Comparison of ENCODE assay signal across 8 cellular contexts in genomic region chr19:4066176-4066606, GRCh38. TPM values are rescaled to one million over a fixed set of nuclear protein-coding genes. Genes with fewer than 3 reads are reported as not detected.
DNase-seq lines count a peak whose midpoint lies in the region; ATAC-seq and TF ChIP-seq lines count a peak whose summit lies in the region.

No MANE protein-coding gene starts in this region.

- peak overlapping the region; percentile 69 for H3K4me3 Mint-ChIP-seq in activated CD4-positive, alpha-beta T cell treated with anti-CD3 and anti-CD28 coated beads, Interleukin-2, amount 10 ng/mL, durations not matched to agents 24 days and 14 days
- peak overlapping the region; percentile 63 for H3K4me3 Mint-ChIP-seq in osteocyte (ENCODE audit: unreplicated experiment)

- peak overlapping the region; percentile 96 to 100 for H3K27ac ChIP-seq in esophagus (ENCODE audit: low read depth in 2 of 2, low read length in 1 of 2)

- intact Hi-C loops in activated CD4-positive, alpha-beta T cell treated with anti-CD3 and anti-CD28 coated beads, Interleukin-2, amount 10 ng/mL, durations not matched to agents 24 days and 14 days (cut with micrococcal nuclease), result loop anchor here (1.0 to 5.0 kb wide), 7 partner anchors 12 to 181 kb away; partner anchors contain the start of genes MAP2K2, PIAS4 and YJU2

- peaks cover 4 to 22% of the 10 kb centered on the region in 2 donors for H3K4me1 ChIP-seq in esophagus (ENCODE audit: control insufficient read depth in 2 of 2, insufficient read depth in 2 of 2, low read length in 1 of 2)

- no peak for TF ChIP-seq CTCF in osteocyte (IDR thresholded peaks at IDR 0.05)

- 1% methylated on average over 19 to 31 of the region's 31 CpGs for WGBS in esophagus, 2 donors

- H3K27me3 Mint-ChIP-seq in activated CD4-positive, alpha-beta T cell treated with anti-CD3 and anti-CD28 coated beads, Interleukin-2, amount 10 ng/mL, durations not matched to agents 24 days and 14 days, result no peaks in the 10 kb centered on the region
- H3K27me3 Mint-ChIP-seq in osteocyte (ENCODE audit: unreplicated experiment), result no peaks in the 10 kb centered on the region

- no peaks in the 10 kb centered on the region for H3K9me3 ChIP-seq in esophagus (ENCODE audit: control insufficient read depth in 2 of 2, insufficient read depth in 1 of 2, low read depth in 1 of 2, low read length in 1 of 2)

- ATAC-seq in HG03280 (IDR thresholded peaks at IDR 0.05; ENCODE audit: unreplicated experiment) (no peak), HG03139 (IDR thresholded peaks at IDR 0.05; ENCODE audit: unreplicated experiment) (no peak)

- H3K36me3 ChIP-seq in esophagus (ENCODE audit: control insufficient read depth in 2 of 2, insufficient read depth in 2 of 2, low read length in 1 of 2), result peaks cover 0 to 12% of the 10 kb centered on the region in 2 donors

- no peaks in the 10 kb centered on the region for H3K27me3 ChIP-seq in esophagus (ENCODE audit: control insufficient read depth in 1 of 2, insufficient read depth in 2 of 2, low read length in 2 of 2)

- peaks cover 6% of the 10 kb centered on the region for H3K36me3 Mint-ChIP-seq in activated CD4-positive, alpha-beta T cell treated with anti-CD3 and anti-CD28 coated beads, Interleukin-2, amount 10 ng/mL, durations not matched to agents 24 days and 14 days (ENCODE audit: low read depth)
- H3K36me3 Mint-ChIP-seq in osteocyte (ENCODE audit: unreplicated experiment), result no peaks in the 10 kb centered on the region

- H3K4me3 ChIP-seq in GM08714 (ENCODE audit: low read length), result peak overlapping the region; percentile 94
- H3K4me3 ChIP-seq in esophagus (ENCODE audit: low read depth in 1 of 2, low read length in 2 of 2), result peak overlapping the region; percentile 83 to 98

- H3K4me1 Mint-ChIP-seq in activated CD4-positive, alpha-beta T cell treated with anti-CD3 and anti-CD28 coated beads, Interleukin-2, amount 10 ng/mL, durations not matched to agents 24 days and 14 days, result peaks cover 25% of the 10 kb centered on the region
- peaks cover 21% of the 10 kb centered on the region for H3K4me1 Mint-ChIP-seq in osteocyte (ENCODE audit: unreplicated experiment)

- no peak overlapping the region for H3K27ac Mint-ChIP-seq in activated CD4-positive, alpha-beta T cell treated with anti-CD3 and anti-CD28 coated beads, Interleukin-2, amount 10 ng/mL, durations not matched to agents 24 days and 14 days
- no peak overlapping the region for H3K27ac Mint-ChIP-seq in osteocyte (ENCODE audit: unreplicated experiment)

- H3K9me3 Mint-ChIP-seq in activated CD4-positive, alpha-beta T cell treated with anti-CD3 and anti-CD28 coated beads, Interleukin-2, amount 10 ng/mL, durations not matched to agents 24 days and 14 days, result no peaks in the 10 kb centered on the region
- H3K9me3 Mint-ChIP-seq in osteocyte (ENCODE audit: unreplicated experiment), result no peaks in the 10 kb centered on the region

- DNase-seq in activated CD4-positive, alpha-beta T cell treated with anti-CD3 and anti-CD28 coated beads, Interleukin-2, amount 10 ng/mL, durations not matched to agents 24 days and 14 days, result peak; percentile 81
- DNase-seq in osteocyte (ENCODE audit: extremely low spot score, unreplicated experiment), result no peak
- DNase-seq in globus pallidus (ENCODE audit: low spot score), result no peak
- no peak for DNase-seq in GM19238 (ENCODE audit: insufficient read length, low spot score)

RNA-seq across cellular contexts. Expression of gene ZBTB7A, which starts 0.5 kb away (rescaled TPM):
- 35.8 and 39.6 TPM in 2 replicates for total RNA-seq in activated CD4-positive, alpha-beta T cell treated with anti-CD3 and anti-CD28 coated beads, Interleukin-2, amount 10 ng/mL, durations not matched to agents 24 days and 14 days
- 10 to 100 TPM; 22.4 to 29.7 TPM for polyA plus RNA-seq in esophagus
- total RNA-seq in osteocyte, result 29.4 and 30.0 TPM in 2 replicates

RNA-seq across cellular contexts. Expression of gene MAP2K2, which starts 57.7 kb away (rescaled TPM):
- total RNA-seq in activated CD4-positive, alpha-beta T cell treated with anti-CD3 and anti-CD28 coated beads, Interleukin-2, amount 10 ng/mL, durations not matched to agents 24 days and 14 days, result 125 and 135 TPM in 2 replicates
- polyA plus RNA-seq in esophagus, result 100 to 1,000 TPM; 120 to 127 TPM
- total RNA-seq in osteocyte, result 174 and 182 TPM in 2 replicates

RNA-seq across cellular contexts. Expression of gene PIAS4, which starts 58.7 kb away (rescaled TPM):
- total RNA-seq in activated CD4-positive, alpha-beta T cell treated with anti-CD3 and anti-CD28 coated beads, Interleukin-2, amount 10 ng/mL, durations not matched to agents 24 days and 14 days, result 32.2 and 33.2 TPM in 2 replicates
- polyA plus RNA-seq in esophagus, result 10 to 100 TPM in 1 of 2 donors, 1 to 10 TPM in 1; 9.6 to 10.9 TPM
- 28.8 and 29.4 TPM in 2 replicates for total RNA-seq in osteocyte
